In genomic region chr14:21494902-21495762, GRCh38 we compare ENCODE assay signal across 1 cellular context.
TF ChIP-seq lines count a peak whose summit lies in the region.

No MANE protein-coding gene starts in this region.

TF ChIP-seq in H1, 55 proteins besides CTCF, POLR2A, EP300 and RAD21:
- no peak for TF ChIP-seq SP2 (IDR thresholded peaks at IDR 0.05; ENCODE audit: low read length)
- no peak for TF ChIP-seq RFX5 (IDR thresholded peaks at IDR 0.05; ENCODE audit: borderline replicate concordance, low read depth, low read length)
- no peak for TF ChIP-seq SUZ12 (IDR thresholded peaks at IDR 0.05; ENCODE audit: low read length)
- no peak for TF ChIP-seq CHD2 (IDR thresholded peaks at IDR 0.05; ENCODE audit: low read length)
- TF ChIP-seq POLR2AphosphoS5 (IDR thresholded peaks at IDR 0.05; ENCODE audit: low read depth, low read length), result no peak
- TF ChIP-seq KDM4A (IDR thresholded peaks at IDR 0.05; ENCODE audit: low read depth, low read length, severe bottlenecking), result no peak
- no peak for TF ChIP-seq NANOG (IDR thresholded peaks at IDR 0.05; ENCODE audit: insufficient read depth, low read depth, low read length, poor library complexity, severe bottlenecking)
- no peak for TF ChIP-seq KDM1A (IDR thresholded peaks at IDR 0.05; ENCODE audit: borderline replicate concordance, low read length)
- no peak for TF ChIP-seq BRCA1 (IDR thresholded peaks at IDR 0.05; ENCODE audit: low read depth, low read length)
- no peak for TF ChIP-seq BACH1 (IDR thresholded peaks at IDR 0.05; ENCODE audit: low read length)
- no peak for TF ChIP-seq RNF2 (IDR thresholded peaks at IDR 0.05; ENCODE audit: borderline replicate concordance, low read depth, low read length, missing control alignments, poor library complexity, severe bottlenecking)
- TF ChIP-seq PHF8 (conservative IDR thresholded peaks at IDR 0.05; ENCODE audit: low read depth, low read length), result no peak
- no peak for TF ChIP-seq NRF1 (IDR thresholded peaks at IDR 0.05; ENCODE audit: low read depth, low read length)
- TF ChIP-seq USF2 (IDR thresholded peaks at IDR 0.05; ENCODE audit: low read length), result no peak
